In genomic region chr19:54370434-54370796, GRCh38 we compare ENCODE assay signal across 12 cellular contexts. TPM values are rescaled to one million over a fixed set of nuclear protein-coding genes. Genes with fewer than 3 reads are reported as not detected.
A peak's percentile ranks its signal among the peaks of the same experiment; 100 is the strongest.
DNase-seq lines count a peak whose midpoint lies in the region; ATAC-seq and FAIRE-seq lines count a peak whose summit lies in the region.
"Not testable (repeated sequence)": the region's sequence is repeated elsewhere in the genome, so short reads cannot be mapped to it uniquely, and the experiment has no call there.
"Had no signal": no experiment of that assay in that cellular context is flagged by ENCODE, and none has a peak within 500 bp of the region (broad histone marks: within the 10 kb centered on the region; RNA-seq: fewer than 3 reads in every experiment).

No MANE protein-coding gene starts in this region.

- peaks cover 27% of the 10 kb centered on the region for H3K27me3 Mint-ChIP-seq in activated naive CD4-positive, alpha-beta T cell treated with anti-CD3 and anti-CD28 coated beads for 36 hours (ENCODE audit: low read depth)
- not testable (repeated sequence) for H3K27me3 Mint-ChIP-seq in memory B cell

- DNase-seq in GM18507 (ENCODE audit: extremely low spot score, insufficient read length, low read depth); memory B cell (ENCODE audit: low spot score in 2 of 2): not testable (repeated sequence)
- DNase-seq in NOMO-1 treated with DMSO at 0.1 percent for 48 hours (lab: John Stamatoyannopoulos, UW; ENCODE audit: unreplicated experiment), result peak; percentile 64
- DNase-seq in T-helper 22 cell (ENCODE audit: low read depth), result peak; percentile 54
- DNase-seq in activated CD8-positive, alpha-beta memory T cell treated with anti-CD3 and anti-CD28 coated beads for 4 hours (ENCODE audit: low read depth in 2 of 2), result peak; percentile 21 to 39
- peak; percentile 87 for DNase-seq in activated naive CD4-positive, alpha-beta T cell treated with anti-CD3 and anti-CD28 coated beads for 36 hours
- DNase-seq in stimulated activated CD8-positive, alpha-beta memory T cell treated with anti-CD3 and anti-CD28 coated beads, Interleukin-12 subunit alpha, Interleukin-12 subunit beta, amount 100 ng/mL, for 1 hour (ENCODE audit: low read depth), result peak; percentile 38

- ATAC-seq in memory B cell (ENCODE audit: low read depth), result peak; percentile 76

- FAIRE-seq in GM18507 (lab: Jason Lieb, UNC), result peak; percentile 59

- not testable (repeated sequence) for H3K9me3 Mint-ChIP-seq in activated naive CD4-positive, alpha-beta T cell treated with anti-CD3 and anti-CD28 coated beads for 36 hours; memory B cell

- H3K36me3 Mint-ChIP-seq in activated naive CD4-positive, alpha-beta T cell treated with anti-CD3 and anti-CD28 coated beads for 36 hours (ENCODE audit: low read depth); memory B cell: not testable (repeated sequence)

- peaks cover 66% of the 10 kb centered on the region for H3K4me1 Mint-ChIP-seq in activated naive CD4-positive, alpha-beta T cell treated with anti-CD3 and anti-CD28 coated beads for 36 hours (ENCODE audit: low read depth)
- peaks cover 27% of the 10 kb centered on the region for H3K4me1 Mint-ChIP-seq in memory B cell

- not testable (repeated sequence) for H3K27ac Mint-ChIP-seq in activated naive CD4-positive, alpha-beta T cell treated with anti-CD3 and anti-CD28 coated beads for 36 hours
- H3K27ac Mint-ChIP-seq in memory B cell, result peak overlapping the region; percentile 60

- peak overlapping the region; percentile 57 for H3K4me3 Mint-ChIP-seq in activated naive CD4-positive, alpha-beta T cell treated with anti-CD3 and anti-CD28 coated beads for 36 hours
- peak overlapping the region; percentile 87 for H3K4me3 Mint-ChIP-seq in memory B cell

- intact Hi-C loops in activated naive CD4-positive, alpha-beta T cell treated with anti-CD3 and anti-CD28 coated beads for 36 hours (cut with micrococcal nuclease), result loop anchor here (1.0 kb wide), 1 partner anchor 8 kb away; no protein-coding TSS in a partner anchor

- CTCF ChIA-PET in activated naive CD4-positive, alpha-beta T cell treated with anti-CD3 and anti-CD28 coated beads for 36 hours (lab: Charles Lee), result interaction anchor here (0.6 to 3.9 kb wide), 2 partner anchors 18 to 20 kb away, joined by 3 to 17 read pairs; no protein-coding TSS in a partner anchor

RNA-seq across cellular contexts. Expression of gene LAIR1, which starts 5.7 kb away (rescaled TPM):
- 1 to 10 TPM; 5.2 to 5.7 TPM for total RNA-seq in activated naive CD4-positive, alpha-beta T cell treated with anti-CD3 and anti-CD28 coated beads for 36 hours
- total RNA-seq: LHCN-M2, myocyte, progenitor cell of endocrine pancreas had no signal

RNA-seq across cellular contexts. Expression of gene LILRA4, which starts 31.5 kb away (rescaled TPM):
- total RNA-seq in activated naive CD4-positive, alpha-beta T cell treated with anti-CD3 and anti-CD28 coated beads for 36 hours, result not detected
- total RNA-seq: gastrocnemius medialis, GM23338, LHCN-M2, myocyte, progenitor cell of endocrine pancreas had no signal

RNA-seq across cellular contexts. Expression of gene TTYH1, which starts 44.8 kb away (rescaled TPM):
- not detected for total RNA-seq in activated naive CD4-positive, alpha-beta T cell treated with anti-CD3 and anti-CD28 coated beads for 36 hours
- total RNA-seq: LHCN-M2, myocyte had no signal

RNA-seq across cellular contexts. Expression of gene LILRA5, which starts 57.4 kb away (rescaled TPM):
- not detected for total RNA-seq in activated naive CD4-positive, alpha-beta T cell treated with anti-CD3 and anti-CD28 coated beads for 36 hours
- total RNA-seq: GM23338, LHCN-M2, myocyte, progenitor cell of endocrine pancreas had no signal
